ENCODE assay signal across 9 cellular contexts in the genomic region with DNA sequence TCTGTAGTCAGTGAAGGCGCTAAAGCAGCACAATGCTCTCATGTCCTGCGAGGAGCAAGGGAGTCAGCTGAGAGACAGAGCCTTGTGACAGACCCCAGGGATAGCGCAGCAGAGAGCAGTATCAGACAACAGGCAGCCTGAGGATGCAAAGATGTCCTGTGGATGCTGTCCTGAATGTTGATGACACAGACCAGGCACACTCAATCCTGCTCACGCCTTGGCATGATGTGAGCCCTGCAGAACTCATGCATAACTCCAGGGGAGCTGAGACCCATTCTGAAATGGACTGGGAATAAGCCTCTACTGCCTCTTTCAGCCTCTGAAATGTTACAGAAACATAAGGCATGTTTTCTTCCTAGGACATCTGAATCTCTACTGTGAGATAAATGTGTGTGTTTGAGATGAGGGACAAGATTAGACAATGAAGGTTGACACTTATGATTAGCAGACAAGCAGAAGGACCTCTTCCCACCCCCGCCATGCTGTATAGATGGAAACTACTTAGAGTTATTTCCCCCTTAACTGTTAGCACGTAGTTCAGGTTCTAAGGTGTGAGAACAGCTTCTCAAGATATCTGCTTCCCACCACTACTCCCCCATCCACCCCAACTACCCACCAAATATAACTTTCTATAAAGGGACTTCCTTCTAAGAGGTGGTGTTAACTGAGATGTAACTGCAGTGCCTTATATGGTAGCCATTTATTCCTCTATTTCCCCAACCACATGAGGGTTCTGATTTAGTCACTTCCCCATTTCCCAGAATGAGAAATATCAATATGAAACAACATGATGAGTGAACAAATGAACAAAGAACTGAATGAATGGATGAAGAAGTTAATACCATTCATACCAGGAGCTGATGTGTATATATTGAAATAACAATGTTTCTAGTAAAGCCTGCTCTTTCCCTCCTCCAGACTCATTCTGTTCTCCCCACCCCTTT. TPM values are rescaled to one million over a fixed set of nuclear protein-coding genes. Genes with fewer than 3 reads are reported as not detected.
DNase-seq lines count a peak whose midpoint lies in the region; ATAC-seq and TF ChIP-seq lines count a peak whose summit lies in the region.
"Had no signal": no experiment of that assay in that cellular context is flagged by ENCODE, and none has a peak within 500 bp of the region (broad histone marks: within the 10 kb centered on the region; RNA-seq: fewer than 3 reads in every experiment).

No MANE protein-coding gene starts in this region.

- H3K9me3 Mint-ChIP-seq in activated naive CD8-positive, alpha-beta T cell (ENCODE audit: low read depth): peaks cover 15% of the 10 kb centered on the region
- H3K9me3 Mint-ChIP-seq in CD14-positive monocyte: peaks cover 3 to 9% (median 6%) of the 10 kb centered on the region in 7 donors

- H3K36me3 Mint-ChIP-seq in activated naive CD8-positive, alpha-beta T cell: peaks cover 7% of the 10 kb centered on the region
- no peaks in the 10 kb centered on the region for H3K36me3 Mint-ChIP-seq in CD14-positive monocyte

- ATAC-seq in GM18511 (IDR thresholded peaks at IDR 0.05; ENCODE audit: unreplicated experiment) (peak; percentile 63), GM19468 (IDR thresholded peaks at IDR 0.05; ENCODE audit: extremely low read depth, unreplicated experiment) (peak; percentile 21), HG03342 (IDR thresholded peaks at IDR 0.05; ENCODE audit: unreplicated experiment) (peak; percentile 52)

- H3K27me3 Mint-ChIP-seq in activated naive CD8-positive, alpha-beta T cell: no peaks in the 10 kb centered on the region
- peaks cover 0 to 2% (median 2%) of the 10 kb centered on the region in 3 donors for H3K27me3 Mint-ChIP-seq in CD14-positive monocyte (ENCODE audit: low read depth in 3 of 3)

- no peak overlapping the region for H3K4me3 Mint-ChIP-seq in activated naive CD8-positive, alpha-beta T cell
- no peak overlapping the region for H3K4me3 Mint-ChIP-seq in CD14-positive monocyte

- peaks cover 28% of the 10 kb centered on the region for H3K4me1 Mint-ChIP-seq in activated naive CD8-positive, alpha-beta T cell (ENCODE audit: low read depth)
- H3K4me1 Mint-ChIP-seq in CD14-positive monocyte: peaks cover 41% of the 10 kb centered on the region

- intact Hi-C loops in CD14-positive monocyte (cut with micrococcal nuclease): no loop called here

- TF ChIP-seq CTCF in CD14-positive monocyte (IDR thresholded peaks at IDR 0.05): no peak

- peak overlapping the region; percentile 52 for H3K27ac Mint-ChIP-seq in activated naive CD8-positive, alpha-beta T cell
- H3K27ac Mint-ChIP-seq in CD14-positive monocyte: peak overlapping the region in 2 of 7 donors; percentile 66 to 74

- no peak for DNase-seq in CD14-positive monocyte (ENCODE audit: low spot score)
- DNase-seq in dermis blood vessel endothelial cell: no peak
- DNase-seq in putamen (ENCODE audit: low spot score): no peak
- DNase-seq in middle frontal gyrus (ENCODE audit: extremely low spot score, low spot score): no peak
- DNase-seq: stomach had no signal

RNA-seq across cellular contexts. Expression of gene RFTN1, which starts 7.4 kb away (rescaled TPM):
- polyA plus RNA-seq in CD14-positive monocyte: 10 to 100 TPM; 27.2 to 28.0 TPM
- total RNA-seq in dermis blood vessel endothelial cell: 47.3 and 47.8 TPM in 2 replicates
